In genomic region chr22:42945027-42945426, GRCh38 we compare ENCODE assay signal across 18 cellular contexts.
DNase-seq lines count a peak whose midpoint lies in the region; ATAC-seq and TF ChIP-seq lines count a peak whose summit lies in the region.
"Had no signal": no experiment of that assay in that cellular context is flagged by ENCODE, and none has a peak within 500 bp of the region (broad histone marks: within the 10 kb centered on the region; RNA-seq: fewer than 3 reads in every experiment).

No MANE protein-coding gene starts in this region.

- no peak overlapping the region for H3K9ac ChIP-seq in neural progenitor cell

- POLR2A ChIA-PET in WTC11 (lab: Charles Lee) = no interaction called here

- no peaks in the 10 kb centered on the region for H3K9me3 Mint-ChIP-seq in activated T-cell treated with anti-CD3 and anti-CD28 coated beads, Interleukin-2, amount 50 U/mL, for 72 hours
- H3K9me3 Mint-ChIP-seq in WTC11 (no peaks in the 10 kb centered on the region), neural progenitor cell (no peaks in the 10 kb centered on the region)

- WGBS in thyroid gland, 2 donors = 89 to 90% methylated on average over 9 of the region's 9 CpGs

- H3K27me3 Mint-ChIP-seq in activated T-cell treated with anti-CD3 and anti-CD28 coated beads, Interleukin-2, amount 50 U/mL, for 72 hours (ENCODE audit: low read depth) = no peaks in the 10 kb centered on the region
- no peaks in the 10 kb centered on the region for H3K27me3 Mint-ChIP-seq in WTC11 (ENCODE audit: low read depth)
- H3K27me3 Mint-ChIP-seq in neural progenitor cell (ENCODE audit: insufficient read depth, low read depth) = no peaks in the 10 kb centered on the region

- H3K27me3 ChIP-seq in neural progenitor cell (no peaks in the 10 kb centered on the region), thyroid gland (no peaks in the 10 kb centered on the region)
- H3K27me3 ChIP-seq: BLaER1 treated with 17β-estradiol and CSF1 and Interleukin-3, amounts not matched to agents 10 nM and 100 nM; transverse colon had no signal

- peaks cover 69% of the 10 kb centered on the region for H4K20me1 ChIP-seq in neural progenitor cell (ENCODE audit: low read depth)

- no peak overlapping the region for H2AFZ ChIP-seq in neural progenitor cell (replicated peaks)

- TF ChIP-seq POLR2A in thyroid gland (IDR thresholded peaks at IDR 0.05) = no peak

- no peak overlapping the region for H3K4me3 Mint-ChIP-seq in activated T-cell treated with anti-CD3 and anti-CD28 coated beads, Interleukin-2, amount 50 U/mL, for 72 hours
- H3K4me3 Mint-ChIP-seq in WTC11 = no peak overlapping the region
- H3K4me3 Mint-ChIP-seq in neural progenitor cell = no peak overlapping the region

- H3K9me3 ChIP-seq in neural progenitor cell (ENCODE audit: low read depth) (no peaks in the 10 kb centered on the region), thyroid gland (no peaks in the 10 kb centered on the region)
- H3K9me3 ChIP-seq: BLaER1 treated with 17β-estradiol and CSF1 and Interleukin-3, amounts not matched to agents 10 nM and 100 nM; transverse colon had no signal

- CTCF ChIA-PET in WTC11 (lab: Charles Lee) = interaction anchor here (1.2 kb wide), 1 partner anchor 46 kb away, joined by 3 read pairs; no protein-coding TSS in a partner anchor

- H3K4me1 ChIP-seq in neural progenitor cell = peaks cover 19% of the 10 kb centered on the region
- H3K4me1 ChIP-seq in thyroid gland = peaks cover 49 to 80% of the 10 kb centered on the region in 2 donors

- TF ChIP-seq CTCF in WTC11 (IDR thresholded peaks at IDR 0.05) (no peak), neural progenitor cell (IDR thresholded peaks at IDR 0.05) (no peak), thyroid gland (IDR thresholded peaks at IDR 0.05) (no peak)

- peaks cover 11% of the 10 kb centered on the region for H3F3A ChIP-seq in neural progenitor cell (ENCODE audit: low read depth)

- H3K4me2 ChIP-seq in neural progenitor cell = no peak overlapping the region

- peaks cover 43% of the 10 kb centered on the region for H3K4me1 Mint-ChIP-seq in activated T-cell treated with anti-CD3 and anti-CD28 coated beads, Interleukin-2, amount 50 U/mL, for 72 hours (ENCODE audit: low read depth)
- peaks cover 53% of the 10 kb centered on the region for H3K4me1 Mint-ChIP-seq in WTC11
- peaks cover 53% of the 10 kb centered on the region for H3K4me1 Mint-ChIP-seq in neural progenitor cell

- no peak overlapping the region for H3K27ac ChIP-seq in neural progenitor cell
- peak overlapping the region in 2 of 3 donors; percentile 21 to 75 for H3K27ac ChIP-seq in thyroid gland
- H3K27ac ChIP-seq: epithelial cell of prostate, transverse colon had no signal

- H3K27ac Mint-ChIP-seq in activated T-cell treated with anti-CD3 and anti-CD28 coated beads, Interleukin-2, amount 50 U/mL, for 72 hours = no peak overlapping the region
- H3K27ac Mint-ChIP-seq in WTC11 (peak overlapping the region; percentile 47; the same call in 1 of the 2 replicates), neural progenitor cell (peak overlapping the region; percentile 23)

- no peaks in the 10 kb centered on the region for H3K36me3 Mint-ChIP-seq in activated T-cell treated with anti-CD3 and anti-CD28 coated beads, Interleukin-2, amount 50 U/mL, for 72 hours (ENCODE audit: insufficient read depth in 2 of 2)
- H3K36me3 Mint-ChIP-seq in WTC11 (no peaks in the 10 kb centered on the region), neural progenitor cell (peaks cover 2% of the 10 kb centered on the region)

- peaks cover 64% of the 10 kb centered on the region for H3K79me2 ChIP-seq in neural progenitor cell (ENCODE audit: low read depth)

- H3K4me3 ChIP-seq in neural progenitor cell (no peak overlapping the region), thyroid gland (replicated peaks in 1 of 3) (no peak overlapping the region)
- H3K4me3 ChIP-seq: BLaER1 treated with 17β-estradiol and CSF1 and Interleukin-3, amounts not matched to agents 10 nM and 100 nM; transverse colon had no signal

- ATAC-seq in activated T-cell treated with anti-CD3 and anti-CD28 coated beads, Interleukin-2, amount 50 U/mL, for 72 hours (replicated peaks in 1 of 2) = peak; percentile 74 to 84
- ATAC-seq in WTC11 = no peak
- ATAC-seq: Panc1 had no signal

- peak in 1 of 2 donors; percentile 5 for DNase-seq in activated T-cell treated with anti-CD3 and anti-CD28 coated beads, Interleukin-2, amount 50 U/mL, for 72 hours
- DNase-seq in activated T-cell treated with anti-CD3 and anti-CD28 coated beads, Interleukin-2, amount 50 U/mL, for 48 hours = no peak
- no peak for DNase-seq in WTC11 (ENCODE audit: low spot score)
- no peak for DNase-seq in neural progenitor cell (ENCODE audit: low spot score)
- no peak for DNase-seq in thyroid gland
- DNase-seq in midbrain (lab: John Stamatoyannopoulos, UW) = no peak
- DNase-seq in germinal center (ENCODE audit: low spot score) = no peak
- DNase-seq in NCI-H1092 (lab: John Stamatoyannopoulos, UW) = no peak
- DNase-seq: activated gamma-delta T cell; cortex of kidney; DMS53; NCI-H1048; NCI-H526 treated with DMSO at 0.1 percent for 48 hours; stimulated activated CD4-positive, alpha-beta T cell treated with anti-CD3 and anti-CD28 coated beads, Interleukin-2, amount 100 ng/mL, for 48 hours; transverse colon had no signal

- H3K36me3 ChIP-seq in neural progenitor cell (no peaks in the 10 kb centered on the region), thyroid gland (no peaks in the 10 kb centered on the region)
- H3K36me3 ChIP-seq: transverse colon had no signal

- intact Hi-C loops in thyroid gland (cut with DNase I) = no loop called here

TF ChIP-seq in WTC11, 78 proteins besides CTCF, POLR2A, EP300 and RAD21:
- TF ChIP-seq ZBTB43 (CRISPR knock-in tag; IDR thresholded peaks at IDR 0.05) (no peak), JAZF1 (CRISPR knock-in tag; IDR thresholded peaks at IDR 0.05) (no peak), ZNF396 (CRISPR knock-in tag; IDR thresholded peaks at IDR 0.05; ENCODE audit: borderline replicate concordance) (no peak), ZNF317 (CRISPR knock-in tag; IDR thresholded peaks at IDR 0.05; ENCODE audit: borderline replicate concordance, low read depth) (no peak), KAT7 (CRISPR knock-in tag; IDR thresholded peaks at IDR 0.05; ENCODE audit: borderline replicate concordance) (no peak), ATF6 (CRISPR knock-in tag; IDR thresholded peaks at IDR 0.05) (no peak)
